ENCODE assay signal across 31 cellular contexts in genomic region chr14:22379727-22380126, GRCh38.
DNase-seq lines count a peak whose midpoint lies in the region; ATAC-seq and TF ChIP-seq lines count a peak whose summit lies in the region.
"Had no signal": no experiment of that assay in that cellular context is flagged by ENCODE, and none has a peak within 500 bp of the region (broad histone marks: within the 10 kb centered on the region; RNA-seq: fewer than 3 reads in every experiment).

No MANE protein-coding gene starts in this region.

- H3K27ac Mint-ChIP-seq in activated T-cell treated with anti-CD3 and anti-CD28 coated beads, Interleukin-2, amount 50 U/mL, for 72 hours: no peak overlapping the region
- H3K27ac Mint-ChIP-seq: immature natural killer cell; progenitor cell of endocrine pancreas; stimulated activated naive B cell treated with anti-CD40 and anti-IgM and Interleukin-4, amounts not matched to agents 10 μg/mL and 1 μg/mL and 100 μg/mL, for 72 hours; T-helper 2 cell treated with Interferon-gamma antibody and Interleukin-4, amounts not matched to agents 5 μg/mL and 100 μg/mL, for 36 hours; WTC11 had no signal

- intact Hi-C loops in dorsolateral prefrontal cortex (cut with DNase I): loop anchor here in 1 of 2 donors (10.0 kb wide), 2 partner anchors 175 to 385 kb away; partner anchors contain the start of gene OXA1L

- H3K27me3 ChIP-seq in dorsolateral prefrontal cortex: peaks cover 0 to 12% (median 0%) of the 10 kb centered on the region in 45 donors
- H3K27me3 ChIP-seq: BLaER1, breast epithelium, tibial artery had no signal

- in situ Hi-C loops in GM13977 (cut with MboI; ENCODE audit: low pct_unique_long_range_greater_than_20kb, low sequenced_read_pairs, unreplicated experiment): loop anchor here (10.0 kb wide), 1 partner anchor 275 kb away; no protein-coding TSS in a partner anchor

- no peaks in the 10 kb centered on the region for H3K9me3 Mint-ChIP-seq in activated T-cell treated with anti-CD3 and anti-CD28 coated beads, Interleukin-2, amount 50 U/mL, for 72 hours
- H3K9me3 Mint-ChIP-seq: immature natural killer cell; neural crest cell; stimulated activated naive B cell treated with anti-CD40 and anti-IgM and Interleukin-4, amounts not matched to agents 10 μg/mL and 1 μg/mL and 100 μg/mL, for 72 hours; T-helper 2 cell treated with Interferon-gamma antibody and Interleukin-4, amounts not matched to agents 5 μg/mL and 100 μg/mL, for 36 hours; WTC11 had no signal

- no peak overlapping the region for H3K4me3 ChIP-seq in dorsolateral prefrontal cortex
- H3K4me3 ChIP-seq: A549, BLaER1, breast epithelium, SK-N-MC, skin epidermis had no signal

- no peak for ATAC-seq in activated T-cell treated with anti-CD3 and anti-CD28 coated beads, Interleukin-2, amount 50 U/mL, for 72 hours (replicated peaks in 1 of 2)
- ATAC-seq: A549; stimulated activated naive B cell treated with anti-CD40 and anti-IgM and Interleukin-4, amounts not matched to agents 10 μg/mL and 1 μg/mL and 100 μg/mL, for 72 hours; WTC11 had no signal

- H3K27me3 Mint-ChIP-seq in activated T-cell treated with anti-CD3 and anti-CD28 coated beads, Interleukin-2, amount 50 U/mL, for 72 hours (ENCODE audit: low read depth): no peaks in the 10 kb centered on the region
- H3K27me3 Mint-ChIP-seq: stimulated activated naive B cell treated with anti-CD40 and anti-IgM and Interleukin-4, amounts not matched to agents 10 μg/mL and 1 μg/mL and 100 μg/mL, for 72 hours had no signal

- peak; percentile 39 for DNase-seq in EH (ENCODE audit: low read depth)
- peak; percentile 25 for DNase-seq in SW480 (ENCODE audit: low spot score)
- peak; percentile 10 for DNase-seq in fibroblast of peridontal ligament (ENCODE audit: extremely low read depth)
- peak; percentile 27 for DNase-seq in renal cortical epithelial cell (ENCODE audit: low read depth)
- no peak for DNase-seq in GM13977 (ENCODE audit: low spot score)
- no peak for DNase-seq in activated CD8-positive, alpha-beta memory T cell treated with anti-CD3 and anti-CD28 coated beads for 24 hours
- no peak for DNase-seq in dorsolateral prefrontal cortex
- DNase-seq in activated T-cell treated with anti-CD3 and anti-CD28 coated beads, Interleukin-2, amount 50 U/mL, for 72 hours: no peak
- DNase-seq: activated CD4-positive, alpha-beta T cell treated with anti-CD3 and anti-CD28 coated beads, Interleukin-2, amount 50 U/mL, for 4 hours; activated effector memory CD4-positive, alpha-beta T cell treated with anti-CD3 and anti-CD28 coated beads, Interleukin-2, amount 50 U/mL, for 16 hours; Calu3; dermis blood vessel endothelial cell; foreskin melanocyte; H7; immature natural killer cell; MM.1S; NCI-H1436; NCI-H2107; NCI-H510A; RPMI8226; stimulated activated naive B cell treated with anti-CD40 and anti-IgM and Interleukin-4, amounts not matched to agents 10 μg/mL and 1 μg/mL and 100 μg/mL, for 72 hours; tibial artery had no signal

- TF ChIP-seq CTCF in GM13977 (IDR thresholded peaks at IDR 0.05; ENCODE audit: extremely low read depth, insufficient read depth, missing control alignments): no peak
- TF ChIP-seq CTCF in dorsolateral prefrontal cortex (IDR thresholded peaks at IDR 0.05 in 54 of 56, conservative IDR thresholded peaks at IDR 0.05 in 2 of 56; ENCODE audit: low read depth in 1 of 56, partially characterized antibody in 56 of 56): no peak

- H3K27ac ChIP-seq in dorsolateral prefrontal cortex: no peak overlapping the region
- H3K27ac ChIP-seq: A549, BLaER1, breast epithelium, SK-N-MC, skin epidermis had no signal

- no peaks in the 10 kb centered on the region for H3K36me3 Mint-ChIP-seq in activated T-cell treated with anti-CD3 and anti-CD28 coated beads, Interleukin-2, amount 50 U/mL, for 72 hours (ENCODE audit: insufficient read depth in 2 of 2)
- H3K36me3 Mint-ChIP-seq: immature natural killer cell; stimulated activated naive B cell treated with anti-CD40 and anti-IgM and Interleukin-4, amounts not matched to agents 10 μg/mL and 1 μg/mL and 100 μg/mL, for 72 hours; WTC11 had no signal

- H3K4me3 Mint-ChIP-seq in activated T-cell treated with anti-CD3 and anti-CD28 coated beads, Interleukin-2, amount 50 U/mL, for 72 hours: no peak overlapping the region
- H3K4me3 Mint-ChIP-seq: immature natural killer cell; neural crest cell; stimulated activated naive B cell treated with anti-CD40 and anti-IgM and Interleukin-4, amounts not matched to agents 10 μg/mL and 1 μg/mL and 100 μg/mL, for 72 hours; T-helper 2 cell treated with Interferon-gamma antibody and Interleukin-4, amounts not matched to agents 5 μg/mL and 100 μg/mL, for 36 hours; WTC11 had no signal

- H3K4me1 Mint-ChIP-seq in activated T-cell treated with anti-CD3 and anti-CD28 coated beads, Interleukin-2, amount 50 U/mL, for 72 hours (ENCODE audit: low read depth): peaks cover 4% of the 10 kb centered on the region
- H3K4me1 Mint-ChIP-seq: neural crest cell had no signal

Comparison
In these comparisons a context has a peak if more than half of its experiments do, and no peak if none do; other contexts are left out.
1. DNase-seq: peak in EH (single experiment), SW480 (single experiment), fibroblast of peridontal ligament (single experiment) and renal cortical epithelial cell (single experiment); none in GM13977 (single experiment), activated CD8-positive, alpha-beta memory T cell treated with anti-CD3 and anti-CD28 coated beads for 24 hours (single experiment), dorsolateral prefrontal cortex (0 of 10) and activated T-cell treated with anti-CD3 and anti-CD28 coated beads, Interleukin-2, amount 50 U/mL, for 72 hours (0 of 2).